ENCODE assay signal across 34 cellular contexts in the genomic region with DNA sequence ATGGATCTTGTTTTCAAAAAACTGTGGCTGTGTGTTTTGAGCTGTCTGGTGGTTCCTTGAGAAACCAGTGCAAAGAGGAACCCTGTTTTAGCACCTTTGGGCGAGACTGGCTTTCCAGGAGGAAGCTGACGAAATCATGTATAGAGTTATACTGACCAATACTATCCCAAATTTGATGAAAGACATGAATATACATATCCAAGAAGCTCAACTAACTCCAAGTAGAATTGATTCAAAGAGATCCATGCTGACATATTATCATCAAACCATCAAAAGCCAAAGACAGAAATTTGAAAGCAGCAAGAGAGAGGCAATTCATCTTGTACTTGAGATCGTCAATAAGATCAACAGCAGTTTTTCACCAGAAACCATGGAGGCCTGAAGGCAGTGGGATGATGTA.
"Had no signal": no experiment of that assay in that cellular context is flagged by ENCODE, and none has a peak within 500 bp of the region (broad histone marks: within the 10 kb centered on the region; RNA-seq: fewer than 3 reads in every experiment).

No MANE protein-coding gene starts in this region.

- H3K36me3 Mint-ChIP-seq: activated naive CD4-positive, alpha-beta T cell treated with anti-CD3 and anti-CD28 coated beads, Interleukin-2, amount 50 U/mL, for 72 hours had no signal

- H3K4me3 ChIP-seq: adrenal gland, body of pancreas, breast epithelium had no signal

- H3K4me3 Mint-ChIP-seq: activated B cell treated with CpG ODN at 0.5 μM for 24 hours; activated CD4-positive, alpha-beta memory T cell treated with anti-CD3 and anti-CD28 coated beads for 36 hours; activated CD4-positive, alpha-beta T cell treated with anti-CD3 and anti-CD28 coated beads, Interleukin-2, amount 10 ng/mL, durations not matched to agents 24 days and 14 days; activated CD8-positive, alpha-beta T cell treated with anti-CD3 and anti-CD28 coated beads for 36 hours; activated naive CD4-positive, alpha-beta T cell treated with anti-CD3 and anti-CD28 coated beads for 36 hours; activated naive CD8-positive, alpha-beta T cell treated with anti-CD3 and anti-CD28 coated beads for 36 hours; activated T-cell treated with anti-CD3 and anti-CD28 coated beads, Interleukin-2, amount 50 U/mL, for 4 hours; activated T-cell treated with anti-CD3 and anti-CD28 coated beads, Interleukin-2, amount 50 U/mL, for 72 hours; activated T-helper 1 cell treated with anti-CD3 and anti-CD28 coated beads, Interleukin-12 subunit alpha, Interleukin-12 subunit beta, Interleukin-2, Interleukin-4 antibody, amounts not matched to agents 30 ng/mL and 10 ng/mL and 1 ng/mL, durations not matched to agents 14 hours and 24 hours and 36 hours; activated T-helper 17 cell treated with anti-CD3 and anti-CD28 coated beads, Interleukin-2, amount 50 U/mL, for 72 hours; T-helper 1 cell treated with Interleukin-12 subunit alpha and Interleukin-12 subunit beta and Interleukin-4 antibody, amounts not matched to agents 30 μg/mL and 1 μg/mL, for 36 hours; T-helper 2 cell treated with Interferon-gamma antibody and Interleukin-4, amounts not matched to agents 5 μg/mL and 100 μg/mL, for 36 hours had no signal

- ATAC-seq: activated CD8-positive, alpha-beta T cell treated with anti-CD3 and anti-CD28 coated beads for 36 hours; activated naive CD4-positive, alpha-beta T cell treated with anti-CD3 and anti-CD28 coated beads, Interleukin-2, amount 50 U/mL, for 72 hours; activated T-cell treated with anti-CD3 and anti-CD28 coated beads, Interleukin-2, amount 50 U/mL, for 4 hours; activated T-cell treated with anti-CD3 and anti-CD28 coated beads, Interleukin-2, amount 50 U/mL, for 72 hours; activated T-helper 17 cell treated with anti-CD3 and anti-CD28 coated beads, Interleukin-2, amount 50 U/mL, for 72 hours; body of pancreas had no signal

- H3K27me3 Mint-ChIP-seq: activated B cell treated with CpG ODN at 0.5 μM for 24 hours; activated CD4-positive, alpha-beta T cell treated with anti-CD3 and anti-CD28 coated beads, Interleukin-2, amount 10 ng/mL, durations not matched to agents 24 days and 14 days; activated CD8-positive, alpha-beta T cell treated with anti-CD3 and anti-CD28 coated beads for 36 hours; activated naive CD8-positive, alpha-beta T cell treated with anti-CD3 and anti-CD28 coated beads for 36 hours had no signal

- H3K9me3 Mint-ChIP-seq: activated T-helper 17 cell treated with anti-CD3 and anti-CD28 coated beads, Interleukin-2, amount 50 U/mL, for 72 hours had no signal

- H3K27ac Mint-ChIP-seq: activated B cell treated with CpG ODN at 0.5 μM for 24 hours; activated CD4-positive, alpha-beta memory T cell treated with anti-CD3 and anti-CD28 coated beads for 36 hours; activated CD4-positive, alpha-beta T cell treated with anti-CD3 and anti-CD28 coated beads, Interleukin-2, amount 10 ng/mL, durations not matched to agents 24 days and 14 days; activated CD8-positive, alpha-beta T cell treated with anti-CD3 and anti-CD28 coated beads for 36 hours; activated naive CD4-positive, alpha-beta T cell treated with anti-CD3 and anti-CD28 coated beads for 36 hours; activated naive CD4-positive, alpha-beta T cell treated with anti-CD3 and anti-CD28 coated beads, Interleukin-2, amount 50 U/mL, for 72 hours; activated naive CD8-positive, alpha-beta T cell treated with anti-CD3 and anti-CD28 coated beads for 36 hours; activated T-cell treated with anti-CD3 and anti-CD28 coated beads, Interleukin-2, amount 50 U/mL, for 72 hours; activated T-helper 1 cell treated with anti-CD3 and anti-CD28 coated beads, Interleukin-12 subunit alpha, Interleukin-12 subunit beta, Interleukin-2, Interleukin-4 antibody, amounts not matched to agents 30 ng/mL and 10 ng/mL and 1 ng/mL, durations not matched to agents 14 hours and 24 hours and 36 hours; activated T-helper 17 cell treated with anti-CD3 and anti-CD28 coated beads, Interleukin-2, amount 50 U/mL, for 72 hours; T-helper 1 cell treated with Interleukin-12 subunit alpha and Interleukin-12 subunit beta and Interleukin-4 antibody, amounts not matched to agents 30 μg/mL and 1 μg/mL, for 36 hours; T-helper 2 cell treated with Interferon-gamma antibody and Interleukin-4, amounts not matched to agents 5 μg/mL and 100 μg/mL, for 36 hours had no signal

- H3K27me3 ChIP-seq: adrenal gland, body of pancreas, brain microvascular endothelial cell, breast epithelium had no signal

- DNase-seq: activated B cell treated with CpG ODN at 0.5 μM for 24 hours; activated CD4-positive, alpha-beta memory T cell treated with anti-CD3 and anti-CD28 coated beads for 36 hours; activated CD4-positive, alpha-beta T cell treated with anti-CD3 and anti-CD28 coated beads for 4 hours; activated CD4-positive, alpha-beta T cell treated with anti-CD3 and anti-CD28 coated beads, Interleukin-2, amount 10 ng/mL, durations not matched to agents 24 days and 14 days; activated CD4-positive, alpha-beta T cell treated with anti-CD3 and anti-CD28 coated beads, Interleukin-2, amount 50 U/mL, for 1 hour; activated CD4-positive, alpha-beta T cell treated with anti-CD3 and anti-CD28 coated beads, Interleukin-2, amount 50 U/mL, for 4 hours; activated CD4-positive, CD25-positive, alpha-beta regulatory T cell treated with anti-CD3 and anti-CD28 coated beads, Interleukin-2, amount 50 U/mL, for 72 hours; activated CD8-positive, alpha-beta memory T cell treated with anti-CD3 and anti-CD28 coated beads, Interleukin-2, amount 50 U/mL, for 4 hours; activated CD8-positive, alpha-beta T cell treated with anti-CD3 and anti-CD28 coated beads for 36 hours; activated effector memory CD4-positive, alpha-beta T cell treated with anti-CD3 and anti-CD28 coated beads, Interleukin-2, amount 50 U/mL, for 16 hours; activated gamma-delta T cell treated with Interleukin-2 at 50 U/mL for 16 hours; activated naive CD4-positive, alpha-beta T cell; activated naive CD4-positive, alpha-beta T cell treated with anti-CD3 and anti-CD28 coated beads for 36 hours; activated naive CD4-positive, alpha-beta T cell treated with anti-CD3 and anti-CD28 coated beads, Interleukin-2, amount 50 U/mL, for 16 hours; activated naive CD8-positive, alpha-beta T cell treated with anti-CD3 and anti-CD28 coated beads for 36 hours; activated T-cell treated with anti-CD3 and anti-CD28 coated beads for 4 hours; activated T-cell treated with anti-CD3 and anti-CD28 coated beads, Interleukin-2, amount 50 U/mL, for 1 hour; activated T-cell treated with anti-CD3 and anti-CD28 coated beads, Interleukin-2, amount 50 U/mL, for 4 hours; activated T-cell treated with anti-CD3 and anti-CD28 coated beads, Interleukin-2, amount 50 U/mL, for 72 hours; adrenal gland; amniotic stem cell; body of pancreas; brain microvascular endothelial cell; central memory CD4-positive, alpha-beta T cell; T-helper 1 cell; T-helper 2 cell; T-helper 9 cell had no signal

- H3K27ac ChIP-seq: adrenal gland, body of pancreas, brain microvascular endothelial cell, breast epithelium, VCaP had no signal

- H3K4me1 Mint-ChIP-seq: activated B cell treated with CpG ODN at 0.5 μM for 24 hours; activated CD4-positive, alpha-beta T cell treated with anti-CD3 and anti-CD28 coated beads, Interleukin-2, amount 10 ng/mL, durations not matched to agents 24 days and 14 days; activated naive CD8-positive, alpha-beta T cell treated with anti-CD3 and anti-CD28 coated beads for 36 hours; activated T-helper 17 cell treated with anti-CD3 and anti-CD28 coated beads, Interleukin-2, amount 50 U/mL, for 72 hours had no signal

- H3K36me3 ChIP-seq: adrenal gland, brain microvascular endothelial cell, breast epithelium had no signal

- H3K4me1 ChIP-seq: adrenal gland, body of pancreas, breast epithelium had no signal
